22 cellular contexts compared by ENCODE assay signal in genomic region chr6:16450821-16451220, GRCh38.
DNase-seq lines count a peak whose midpoint lies in the region; ATAC-seq, FAIRE-seq and TF ChIP-seq lines count a peak whose summit lies in the region.
"Had no signal": no experiment of that assay in that cellular context is flagged by ENCODE, and none has a peak within 500 bp of the region (broad histone marks: within the 10 kb centered on the region; RNA-seq: fewer than 3 reads in every experiment).

No MANE protein-coding gene starts in this region.

- no peak for TF ChIP-seq POLR2A in H54 (IDR thresholded peaks at IDR 0.05; ENCODE audit: low read depth, low read length)

- POLR2A ChIA-PET in activated CD4-positive, alpha-beta memory T cell treated with anti-CD3 and anti-CD28 coated beads, Interleukin-2, amount 10 ng/mL, durations not matched to agents 7 days and 5 days (lab: Charles Lee) = no interaction called here

- no peaks in the 10 kb centered on the region for H3K27me3 Mint-ChIP-seq in activated CD4-positive, alpha-beta memory T cell treated with anti-CD3 and anti-CD28 coated beads, Interleukin-2, amount 10 ng/mL, durations not matched to agents 7 days and 5 days
- H3K27me3 Mint-ChIP-seq: activated CD4-positive, alpha-beta T cell treated with anti-CD3 and anti-CD28 coated beads, Interleukin-2, amount 10 ng/mL, durations not matched to agents 24 days and 14 days; memory B cell had no signal

- DNase-seq in A172 (ENCODE audit: low spot score) (peak; percentile 49), H54 (ENCODE audit: insufficient read length, low spot score) (peak; percentile 38), RPMI7951 (ENCODE audit: low read depth) (peak; percentile 73), fibroblast of the aortic adventitia (ENCODE audit: low read depth) (peak; percentile 41), OCI-M2 (lab: John Stamatoyannopoulos, UW; ENCODE audit: unreplicated experiment) (no peak), NCI-H1105 (lab: John Stamatoyannopoulos, UW) (no peak)
- no peak for DNase-seq in activated CD4-positive, alpha-beta memory T cell treated with anti-CD3 and anti-CD28 coated beads, Interleukin-2, amount 10 ng/mL, durations not matched to agents 7 days and 5 days
- DNase-seq: activated CD4-positive, alpha-beta T cell treated with anti-CD3 and anti-CD28 coated beads, Interleukin-2, amount 10 ng/mL, durations not matched to agents 24 days and 14 days; activated gamma-delta T cell treated with Interleukin-2 at 50 U/mL for 16 hours; dermis blood vessel endothelial cell; gastrocnemius medialis; Karpas-422; naive B cell; NCI-H1092 treated with DMSO at 0.1 percent for 48 hours; NCI-H2081 treated with DMSO at 0.1 percent for 48 hours; occipital lobe had no signal

- FAIRE-seq in H54 (lab: Jason Lieb, UNC) = no peak
- FAIRE-seq: D721Med, endothelial cell of umbilical vein, G401.6, TTC549 had no signal

- H3K4me3 Mint-ChIP-seq in activated CD4-positive, alpha-beta memory T cell treated with anti-CD3 and anti-CD28 coated beads, Interleukin-2, amount 10 ng/mL, durations not matched to agents 7 days and 5 days = no peak overlapping the region
- H3K4me3 Mint-ChIP-seq: activated CD4-positive, alpha-beta T cell treated with anti-CD3 and anti-CD28 coated beads, Interleukin-2, amount 10 ng/mL, durations not matched to agents 24 days and 14 days; memory B cell; naive B cell had no signal

- TF ChIP-seq CTCF in fibroblast of the aortic adventitia (IDR thresholded peaks at IDR 0.05; ENCODE audit: insufficient read depth, low read length) = no peak

- H3K4me3 ChIP-seq in fibroblast of the aortic adventitia (ENCODE audit: low read depth, low read length) = no peak overlapping the region
- H3K4me3 ChIP-seq: gastrocnemius medialis had no signal

- peaks cover 26% of the 10 kb centered on the region for H3K36me3 Mint-ChIP-seq in activated CD4-positive, alpha-beta memory T cell treated with anti-CD3 and anti-CD28 coated beads, Interleukin-2, amount 10 ng/mL, durations not matched to agents 7 days and 5 days (ENCODE audit: low read depth)
- H3K36me3 Mint-ChIP-seq: naive B cell had no signal

- H3K9me3 Mint-ChIP-seq in activated CD4-positive, alpha-beta memory T cell treated with anti-CD3 and anti-CD28 coated beads, Interleukin-2, amount 10 ng/mL, durations not matched to agents 7 days and 5 days = peaks cover 2% of the 10 kb centered on the region

- CTCF ChIA-PET in activated CD4-positive, alpha-beta memory T cell treated with anti-CD3 and anti-CD28 coated beads, Interleukin-2, amount 10 ng/mL, durations not matched to agents 7 days and 5 days (lab: Charles Lee) = no interaction called here

- ATAC-seq in HG03095 (IDR thresholded peaks at IDR 0.05; ENCODE audit: unreplicated experiment) = no peak
- ATAC-seq: gastrocnemius medialis had no signal

- peaks cover 28% of the 10 kb centered on the region for H3K4me1 Mint-ChIP-seq in activated CD4-positive, alpha-beta memory T cell treated with anti-CD3 and anti-CD28 coated beads, Interleukin-2, amount 10 ng/mL, durations not matched to agents 7 days and 5 days
- H3K4me1 Mint-ChIP-seq: naive B cell had no signal

- H3K27ac Mint-ChIP-seq in activated CD4-positive, alpha-beta memory T cell treated with anti-CD3 and anti-CD28 coated beads, Interleukin-2, amount 10 ng/mL, durations not matched to agents 7 days and 5 days = no peak overlapping the region
- H3K27ac Mint-ChIP-seq: activated CD4-positive, alpha-beta T cell treated with anti-CD3 and anti-CD28 coated beads, Interleukin-2, amount 10 ng/mL, durations not matched to agents 24 days and 14 days; memory B cell; naive B cell had no signal

Comparison
In these comparisons a context has a peak if more than half of its experiments do, and no peak if none do; other contexts are left out.
1. DNase-seq: peak in A172 (single experiment), H54 (single experiment), RPMI7951 (single experiment) and fibroblast of the aortic adventitia (single experiment); none in OCI-M2 (single experiment), NCI-H1105 (single experiment) and activated CD4-positive, alpha-beta memory T cell treated with anti-CD3 and anti-CD28 coated beads, Interleukin-2, amount 10 ng/mL, durations not matched to agents 7 days and 5 days (single experiment).